ENCODE assay signal across 15 cellular contexts in genomic region chr20:40844285-40844684, GRCh38.
DNase-seq lines count a peak whose midpoint lies in the region; TF ChIP-seq lines count a peak whose summit lies in the region.
"Had no signal": no experiment of that assay in that cellular context is flagged by ENCODE, and none has a peak within 500 bp of the region (broad histone marks: within the 10 kb centered on the region; RNA-seq: fewer than 3 reads in every experiment).

No MANE protein-coding gene starts in this region.

- H3K4me3 ChIP-seq in left ventricle myocardium inferior = no peak overlapping the region

- no peaks in the 10 kb centered on the region for H3K4me1 ChIP-seq in left ventricle myocardium inferior

- H3K27me3 ChIP-seq in left ventricle myocardium inferior (ENCODE audit: low read depth) = peaks cover 26% of the 10 kb centered on the region

- intact Hi-C loops in left ventricle myocardium inferior (cut with micrococcal nuclease) = no loop called here

- no peak for TF ChIP-seq CTCF in left ventricle myocardium inferior (IDR thresholded peaks at IDR 0.05; ENCODE audit: borderline replicate concordance)

- DNase-seq in NCI-H187 (lab: John Stamatoyannopoulos, UW) = peak; percentile 24 to 34
- no peak for DNase-seq in NCI-H187 treated with DMSO at 0.1 percent for 48 hours (lab: John Stamatoyannopoulos, UW)
- peak; percentile 47 for DNase-seq in NCI-H2227 (lab: John Stamatoyannopoulos, UW; ENCODE audit: unreplicated experiment)
- peak; percentile 21 for DNase-seq in NCI-H774 (lab: John Stamatoyannopoulos, UW)
- DNase-seq in HT-29 (ENCODE audit: low spot score) = no peak
- DNase-seq in left ventricle myocardium inferior = no peak
- DNase-seq in GF-D8 (lab: John Stamatoyannopoulos, UW) = no peak
- DNase-seq: C1 segment of cervical spinal cord; HFFc6; NCI-H510A treated with DMSO at 0.1 percent for 48 hours; NK-92 treated with Interleukin-12 subunit alpha and Interleukin-12 subunit beta, amount 100 ng/mL, for 24 hours; OCI-M1; SHP77 treated with DMSO at 0.1 percent for 48 hours; T-helper 17 cell had no signal

- H3K9me3 ChIP-seq in left ventricle myocardium inferior (replicated peaks) = peaks cover 9% of the 10 kb centered on the region

- no peak overlapping the region for H3K27ac ChIP-seq in left ventricle myocardium inferior (replicated peaks)
- H3K27ac ChIP-seq: KMS-11 had no signal

- H3K36me3 ChIP-seq in left ventricle myocardium inferior = no peaks in the 10 kb centered on the region

Comparison
In these comparisons a context has a peak if more than half of its experiments do, and no peak if none do; other contexts are left out.
1. DNase-seq: peak in NCI-H187 (2 of 2), NCI-H2227 (single experiment) and NCI-H774 (single experiment); none in NCI-H187 treated with DMSO at 0.1 percent for 48 hours (single experiment), HT-29 (single experiment), left ventricle myocardium inferior (single experiment) and GF-D8 (single experiment).